ENCODE assay signal across 18 cellular contexts in genomic region chr9:73640971-73641370, GRCh38.
DNase-seq lines count a peak whose midpoint lies in the region; ATAC-seq and TF ChIP-seq lines count a peak whose summit lies in the region.
"Had no signal": no experiment of that assay in that cellular context is flagged by ENCODE, and none has a peak within 500 bp of the region (broad histone marks: within the 10 kb centered on the region; RNA-seq: fewer than 3 reads in every experiment).

No MANE protein-coding gene starts in this region.

- TF ChIP-seq CTCF in GM20000 (IDR thresholded peaks at IDR 0.05; ENCODE audit: extremely low read depth, missing control alignments) = no peak

- ATAC-seq in GM18511 (IDR thresholded peaks at IDR 0.05; ENCODE audit: unreplicated experiment) (peak; percentile 92), HG03025 (IDR thresholded peaks at IDR 0.05; ENCODE audit: low FRiP score, unreplicated experiment) (peak; percentile 82), HG03558 (IDR thresholded peaks at IDR 0.05; ENCODE audit: extremely low read depth, unreplicated experiment) (peak; percentile 47)
- ATAC-seq: activated CD4-positive, CD25-positive, alpha-beta regulatory T cell treated with anti-CD3 and anti-CD28 coated beads, Interleukin-2, amount 50 U/mL, for 24 hours; CD8-positive, alpha-beta T cell; left cardiac atrium had no signal

- CTCF ChIA-PET in HEK293T (lab: Yijun Ruan, JAX) = no interaction called here

- peak; percentile 2 for DNase-seq in GM20000 (ENCODE audit: low spot score)
- DNase-seq in AG08395 (ENCODE audit: low spot score) = no peak
- DNase-seq in HEK293T (ENCODE audit: extremely low spot score) = no peak
- DNase-seq in activated effector memory CD4-positive, alpha-beta T cell treated with anti-CD3 and anti-CD28 coated beads, Interleukin-2, amount 50 U/mL, for 16 hours = no peak
- DNase-seq in germinal center (ENCODE audit: low spot score) = no peak
- DNase-seq: caudate nucleus; CD8-positive, alpha-beta T cell; DMS79 treated with DMSO at 0.1 percent for 48 hours; HCEC 1CT; left cardiac atrium; NCI-H1105 treated with DMSO at 0.1 percent for 48 hours; NCI-H774; nephron progenitor cell; SK-N-SH had no signal

- POLR2A ChIA-PET in HEK293T (lab: Yijun Ruan, JAX) = no interaction called here

TF ChIP-seq in HEK293T, 16 proteins besides CTCF, POLR2A, EP300 and RAD21:
- TF ChIP-seq ELF4 (IDR thresholded peaks at IDR 0.05) = no peak
- TF ChIP-seq ARNT (IDR thresholded peaks at IDR 0.05) = no peak
- TF ChIP-seq SUZ12 (IDR thresholded peaks at IDR 0.05) = no peak
- TF ChIP-seq NFRKB (IDR thresholded peaks at IDR 0.05) = no peak
- no peak for TF ChIP-seq BHLHE40 (IDR thresholded peaks at IDR 0.05; ENCODE audit: borderline replicate concordance)
- no peak for TF ChIP-seq HDGF (IDR thresholded peaks at IDR 0.05; ENCODE audit: borderline replicate concordance)
- no peak for TF ChIP-seq FOXA1 (IDR thresholded peaks at IDR 0.05)
- TF ChIP-seq TARDBP (IDR thresholded peaks at IDR 0.05) = no peak
- no peak for TF ChIP-seq FOXK2 (IDR thresholded peaks at IDR 0.05)
- no peak for TF ChIP-seq PKNOX1 (IDR thresholded peaks at IDR 0.05)
- no peak for TF ChIP-seq L3MBTL2 (conservative IDR thresholded peaks at IDR 0.05)
- no peak for TF ChIP-seq ZNF384 (IDR thresholded peaks at IDR 0.05)
- no peak for TF ChIP-seq LEF1 (IDR thresholded peaks at IDR 0.05; ENCODE audit: borderline replicate concordance)
